ENCODE assay signal across 8 cellular contexts in genomic region chr19:6744381-6745288, GRCh38. TPM values are rescaled to one million over a fixed set of nuclear protein-coding genes. Genes with fewer than 3 reads are reported as not detected.
DNase-seq lines count a peak whose midpoint lies in the region; ATAC-seq and TF ChIP-seq lines count a peak whose summit lies in the region.

No MANE protein-coding gene starts in this region.

- H3K4me1 ChIP-seq in SJSA1 (replicated peaks) (peaks cover 31% of the 10 kb centered on the region), OCI-LY7 (ENCODE audit: insufficient read depth, low read length, poor library complexity, severe bottlenecking) (peaks cover 25% of the 10 kb centered on the region)

- no peak for TF ChIP-seq CTCF in OCI-LY7 (conservative IDR thresholded peaks at IDR 0.05; ENCODE audit: low read length)

- ATAC-seq in HG03469 (IDR thresholded peaks at IDR 0.05; ENCODE audit: unreplicated experiment): no peak

- no peaks in the 10 kb centered on the region for H3K9me3 ChIP-seq in SJSA1 (replicated peaks)
- H3K9me3 ChIP-seq in OCI-LY7 (ENCODE audit: low read length): no peaks in the 10 kb centered on the region

- CTCF ChIA-PET in OCI-LY7 (lab: Charles Lee; ENCODE audit: unreplicated experiment): no interaction called here

- in situ Hi-C loops in KBM-7 (cut with MboI; ENCODE audit: low pct_unique_long_range_greater_than_20kb, low sequenced_read_pairs): no loop called here

- peak overlapping the region; percentile 59 for H3K27ac ChIP-seq in SJSA1
- H3K27ac ChIP-seq in OCI-LY7 (ENCODE audit: low read depth, low read length, poor library complexity, severe bottlenecking): no peak overlapping the region

- H3K4me3 ChIP-seq in SJSA1: peak overlapping the region; percentile 1; the same call in 1 of the 2 replicates
- H3K4me3 ChIP-seq in OCI-LY7 (ENCODE audit: low read depth, low read length, poor library complexity, severe bottlenecking): no peak overlapping the region

- DNase-seq in DMS153 treated with DMSO at 0.1 percent for 48 hours (lab: John Stamatoyannopoulos, UW; ENCODE audit: unreplicated experiment) (peak; percentile 63), SJSA1 (ENCODE audit: low read depth in 1 of 2, low spot score in 2 of 2) (peak; percentile 86 to 92), globus pallidus (ENCODE audit: low spot score) (peak; percentile 45), posterior cingulate gyrus (peak; percentile 41 to 92 (median 64)), OCI-M2 (lab: John Stamatoyannopoulos, UW; ENCODE audit: unreplicated experiment) (no peak), KBM-7 (no peak), OCI-LY7 (ENCODE audit: low spot score) (no peak)

- no TSS peak for BruUV-seq in OCI-LY7 (replicated peaks; lab: Mats Ljungman, UMichigan)

- H3K36me3 ChIP-seq in SJSA1: peaks cover 58% of the 10 kb centered on the region
- peaks cover 26% of the 10 kb centered on the region for H3K36me3 ChIP-seq in OCI-LY7 (ENCODE audit: insufficient read depth, low read length)

- H4K20me1 ChIP-seq in OCI-LY7 (ENCODE audit: insufficient read depth, low read length): no peaks in the 10 kb centered on the region

- intact Hi-C loops in posterior cingulate gyrus (cut with DNase I): no loop called here
- intact Hi-C loops in OCI-LY7 (cut with micrococcal nuclease; ENCODE audit: unreplicated experiment): no loop called here

- no peak overlapping the region for H2AFZ ChIP-seq in OCI-LY7 (ENCODE audit: low read length)

- no peaks in the 10 kb centered on the region for H3K79me2 ChIP-seq in OCI-LY7 (ENCODE audit: insufficient read depth, low read depth, low read length)

- H3K4me2 ChIP-seq in OCI-LY7 (ENCODE audit: low read length): no peak overlapping the region

- no peaks in the 10 kb centered on the region for H3K9me2 ChIP-seq in OCI-LY7 (ENCODE audit: insufficient read depth, low read length)

- no peaks in the 10 kb centered on the region for H3K27me3 ChIP-seq in SJSA1 (replicated peaks)

- POLR2A ChIA-PET in OCI-LY7 (lab: Charles Lee): interaction anchor here (0.5 kb wide), 1 partner anchor 119 kb away, joined by 3 read pairs; no protein-coding TSS in a partner anchor

RNA-seq across cellular contexts. Expression of gene TRIP10, which starts 5.2 kb away (rescaled TPM):
- total RNA-seq in SJSA1 (2014; rRNA removed; shearing (Covaris generic)): 25.1 and 50.0 TPM in 2 replicates
- 16.1 and 22.2 TPM in 2 replicates for total RNA-seq in OCI-LY7 (2014; rRNA removed; shearing (Covaris generic))
- 19.9 TPM in 2 replicates for total RNA-seq in OCI-LY7 (2022)

RNA-seq across cellular contexts. Expression of gene GPR108, which starts 7.3 kb away (rescaled TPM):
- 30.1 and 38.2 TPM in 2 replicates for total RNA-seq in SJSA1 (2014; rRNA removed; shearing (Covaris generic))
- 77.5 and 88.3 TPM in 2 replicates for total RNA-seq in OCI-LY7 (2014; rRNA removed; shearing (Covaris generic))
- 63.2 and 73.2 TPM in 2 replicates for total RNA-seq in OCI-LY7 (2022)

RNA-seq across cellular contexts. Expression of gene SH2D3A, which starts 22.6 kb away (rescaled TPM):
- total RNA-seq in SJSA1 (2014; rRNA removed; shearing (Covaris generic)): not detected in 2 replicates
- 7.8 and 8.5 TPM in 2 replicates for total RNA-seq in OCI-LY7 (2014; rRNA removed; shearing (Covaris generic))
- 9.8 and 13.3 TPM in 2 replicates for total RNA-seq in OCI-LY7 (2022)

RNA-seq across cellular contexts. Expression of gene C3, which starts 24.2 kb away (rescaled TPM):
- not detected in 2 replicates for total RNA-seq in SJSA1 (2014; rRNA removed; shearing (Covaris generic))
- 0.13 and 0.57 TPM in 2 replicates for total RNA-seq in OCI-LY7 (2014; rRNA removed; shearing (Covaris generic))
- 0.74 TPM in 1 of 2 replicates, not detected in the other for total RNA-seq in OCI-LY7 (2022)

RNA-seq across cellular contexts. Expression of gene VAV1, which starts 27.9 kb away (rescaled TPM):
- not detected in 2 replicates for total RNA-seq in SJSA1 (2014; rRNA removed; shearing (Covaris generic))
- total RNA-seq in OCI-LY7 (2014; rRNA removed; shearing (Covaris generic)): 76.1 and 90.7 TPM in 2 replicates
- total RNA-seq in OCI-LY7 (2022): 92.7 and 107 TPM in 2 replicates

Comparison
In these comparisons a context has a peak if more than half of its experiments do, and no peak if none do; other contexts are left out.
1. DNase-seq: peak in DMS153 treated with DMSO at 0.1 percent for 48 hours (single experiment), SJSA1 (2 of 2), globus pallidus (single experiment) and posterior cingulate gyrus (10 of 10); none in OCI-M2 (single experiment), KBM-7 (single experiment) and OCI-LY7 (single experiment).